Comparison of ENCODE assay signal across 1 cellular context in genomic region chr9:6622784-6623183, GRCh38. TPM values are rescaled to one million over a fixed set of nuclear protein-coding genes. Genes with fewer than 3 reads are reported as not detected.
"Had no signal": no experiment of that assay in that cellular context is flagged by ENCODE, and none has a peak within 500 bp of the region (broad histone marks: within the 10 kb centered on the region; RNA-seq: fewer than 3 reads in every experiment).

No MANE protein-coding gene starts in this region.

RNA-seq across cellular contexts. Expression of gene GLDC, which starts 22.7 kb away (rescaled TPM):
- total RNA-seq: HT-29 had no signal
